8 cellular contexts compared by ENCODE assay signal in genomic region chr19:57280165-57280912, GRCh38. TPM values are rescaled to one million over a fixed set of nuclear protein-coding genes. Genes with fewer than 3 reads are reported as not detected.
DNase-seq lines count a peak whose midpoint lies in the region; ATAC-seq, FAIRE-seq and TF ChIP-seq lines count a peak whose summit lies in the region.

Gene ZNF460, plus strand, starts transcription at chr19:57280485. Its CDS starts 322 bp downstream, at chr19:57280807.

- peak; percentile 14 to 66 for TF ChIP-seq POLR2A in HepG2 (IDR thresholded peaks at IDR 0.05; ENCODE audit: insufficient read depth in 1 of 2, low read depth in 2 of 2, low read length in 2 of 2)

- H3K9ac ChIP-seq in HepG2 (ENCODE audit: insufficient read depth, low read depth, low read length), result peak within 1 kb of the TSS; percentile 100

- peak; percentile 99 for DNase-seq in NCI-H69 (lab: John Stamatoyannopoulos, UW)
- DNase-seq in activated CD4-positive, alpha-beta T cell treated with anti-CD3 and anti-CD28 coated beads, Interleukin-2, amount 50 U/mL, for 1 hour, result peak; percentile 95
- DNase-seq in dermis microvascular lymphatic vessel endothelial cell (ENCODE audit: low read depth in 2 of 2), result peak; percentile 95 to 99
- DNase-seq in HepG2 (ENCODE audit: low spot score), result peak; percentile 94
- DNase-seq in stimulated activated CD4-positive, alpha-beta T cell treated with anti-CD3 and anti-CD28 coated beads, Interleukin-4, amount 100 ng/mL, for 1 hour, result peak; percentile 97

- H3K4me1 ChIP-seq in HepG2 (ENCODE audit: insufficient read depth, low read length), result peaks cover 61% of the 10 kb centered on the region

- BruUV-seq in HepG2 (replicated peaks; lab: Mats Ljungman, UMichigan), result TSS peak; percentile 77

- no peak for TF ChIP-seq CTCF in C4-2B (conservative IDR thresholded peaks at IDR 0.05)
- no peak for TF ChIP-seq CTCF in HepG2 (CRISPR knock-in tag; IDR thresholded peaks at IDR 0.05)

- H3K4me2 ChIP-seq in HepG2 (ENCODE audit: low read depth, low read length), result peak within 1 kb of the TSS; percentile 92

- peaks cover 23% of the 10 kb centered on the region for H4K20me1 ChIP-seq in HepG2 (ENCODE audit: insufficient read depth, low read length)

- WGBS in HepG2 (ENCODE audit: low lambda C conversion rate), result 0% methylated on average over 1 of the region's 69 CpGs

- H3K36me3 ChIP-seq in HepG2 (replicated peaks in 1 of 2; ENCODE audit: control insufficient read depth in 1 of 2, insufficient read depth in 2 of 2, low read length in 2 of 2), result peaks cover 9 to 16% of the 10 kb centered on the region in 2 experiments; a peak in 4 of 5 replicates

- CTCF ChIA-PET in HepG2 (lab: Yijun Ruan, JAX; ENCODE audit: low intra/inter-chr PET ratio, low total read pairs), result no interaction called here

- FAIRE-seq in HepG2 (lab: Jason Lieb, UNC), result no peak

- TF ChIP-seq EP300 in HepG2 (IDR thresholded peaks at IDR 0.05; ENCODE audit: low read depth in 2 of 2, low read length in 2 of 2) (0 out of 4 replicates have a peak, but pooled peaks of 1 of the 2 experiments have one; percentile 19), HepG2 (CRISPR knock-in tag; IDR thresholded peaks at IDR 0.05; ENCODE audit: borderline replicate concordance) (no peak)

- peak within 1 kb of the TSS; percentile 85 for H3K27ac ChIP-seq in C4-2B
- H3K27ac ChIP-seq in HepG2 (ENCODE audit: extremely low read length, insufficient read depth, low read length), result peak within 1 kb of the TSS; percentile 98

- in situ Hi-C loops in HepG2 (cut with HindIII; ENCODE audit: extremely low pct_ligation_motif_present, low pct_unique_long_range_greater_than_20kb), result loop anchor here (5.0 kb wide), 1 partner anchor 38 kb away; the partner anchor contains the start of gene ZNF805

- peak within 1 kb of the TSS; percentile 79 to 95 (median 87) for H3K4me3 ChIP-seq in HepG2 (replicated peaks in 1 of 3; ENCODE audit: insufficient read depth in 1 of 3, low read depth in 2 of 3, low read length in 3 of 3)

- peaks cover 49% of the 10 kb centered on the region for H3K79me2 ChIP-seq in HepG2 (ENCODE audit: insufficient read depth, low read length)

- ATAC-seq in GM19372 (IDR thresholded peaks at IDR 0.05; ENCODE audit: low read depth, unreplicated experiment) (peak; percentile 78), HG03521 (IDR thresholded peaks at IDR 0.05; ENCODE audit: unreplicated experiment) (peak; percentile 82), HepG2 (peak; percentile 96)

- no peaks in the 10 kb centered on the region for H3K9me3 ChIP-seq in HepG2 (ENCODE audit: low read length)

- no peaks in the 10 kb centered on the region; a peak in 1 of 5 replicates for H3K27me3 ChIP-seq in HepG2 (ENCODE audit: control insufficient read depth in 1 of 2, insufficient read depth in 2 of 2, low read length in 2 of 2)

- 0 out of 2 replicates have a peak, but pooled peaks have one; percentile 33 for TF ChIP-seq RAD21 in HepG2 (CRISPR knock-in tag; IDR thresholded peaks at IDR 0.05)

- no peak within 1 kb of the TSS for H2AFZ ChIP-seq in HepG2 (ENCODE audit: low read length)

- intact Hi-C loops in HepG2 (cut with micrococcal nuclease; ENCODE audit: unreplicated experiment), result loop anchor here (1.0 to 2.0 kb wide), 2 partner anchors 40 to 82 kb away; partner anchors contain the start of genes TRAPPC2B, ZNF547 and ZNF805

- POLR2A ChIA-PET in HepG2 (lab: Yijun Ruan, JAX), result no interaction called here

TF ChIP-seq in HepG2, 621 proteins besides CTCF, POLR2A, EP300 and RAD21 (continues in another document):
- TF ChIP-seq MED8 (CRISPR knock-in tag; IDR thresholded peaks at IDR 0.05; ENCODE audit: insufficient replicate concordance), result no peak
- no peak for TF ChIP-seq ZNF780A (CRISPR knock-in tag; IDR thresholded peaks at IDR 0.05)
- TF ChIP-seq ZBTB20 (CRISPR knock-in tag; IDR thresholded peaks at IDR 0.05; ENCODE audit: borderline replicate concordance, low read depth), result peak; percentile 64; the same call in 1 of the 2 replicates
- TF ChIP-seq LCORL (IDR thresholded peaks at IDR 0.05), result no peak
- peak; percentile 55; the same call in 1 of the 2 replicates for TF ChIP-seq LCORL (CRISPR knock-in tag; IDR thresholded peaks at IDR 0.05)
- TF ChIP-seq GPN1 (CRISPR knock-in tag; IDR thresholded peaks at IDR 0.05; ENCODE audit: borderline replicate concordance), result no peak
- peak; percentile 93 for TF ChIP-seq ZNF143 (CRISPR knock-in tag; IDR thresholded peaks at IDR 0.05)
- 0 out of 2 replicates have a peak, but pooled peaks have one; percentile 17 for TF ChIP-seq ZNF274 (CRISPR knock-in tag; IDR thresholded peaks at IDR 0.05)
- no peak for TF ChIP-seq ZNF354B (CRISPR knock-in tag; IDR thresholded peaks at IDR 0.05)
- peak; percentile 72; the same call in 1 of the 2 replicates for TF ChIP-seq SRY (CRISPR knock-in tag; IDR thresholded peaks at IDR 0.05)
- TF ChIP-seq GTF2F1 (IDR thresholded peaks at IDR 0.05; ENCODE audit: low read length), result no peak
- no peak for TF ChIP-seq SNRNP70 (IDR thresholded peaks at IDR 0.05; ENCODE audit: low read depth, low read length)
- TF ChIP-seq NR2F6 (IDR thresholded peaks at IDR 0.05), result no peak
- TF ChIP-seq NR2F6 (CRISPR knock-in tag; IDR thresholded peaks at IDR 0.05), result no peak; the same call in 1 of the 2 replicates
- TF ChIP-seq ZMAT5 (CRISPR knock-in tag; IDR thresholded peaks at IDR 0.05; ENCODE audit: borderline replicate concordance, low read depth), result no peak
- no peak; a peak in 1 of 4 replicates for TF ChIP-seq REST (IDR thresholded peaks at IDR 0.05; ENCODE audit: borderline replicate concordance in 1 of 2, low read depth in 1 of 2, low read length in 2 of 2)
- TF ChIP-seq CEBPG (CRISPR knock-in tag; IDR thresholded peaks at IDR 0.05), result no peak; the same call in 1 of the 2 replicates
- no peak for TF ChIP-seq MTA3 (CRISPR knock-in tag; IDR thresholded peaks at IDR 0.05)
- TF ChIP-seq NFE2L1 (CRISPR knock-in tag; IDR thresholded peaks at IDR 0.05; ENCODE audit: borderline replicate concordance), result no peak
- TF ChIP-seq NFKB2 (CRISPR knock-in tag; IDR thresholded peaks at IDR 0.05; ENCODE audit: borderline replicate concordance), result peak; percentile 77; the same call in 1 of the 2 replicates
- TF ChIP-seq ZNF549 (CRISPR knock-in tag; IDR thresholded peaks at IDR 0.05), result no peak
- TF ChIP-seq SATB2 (CRISPR knock-in tag; IDR thresholded peaks at IDR 0.05), result no peak

RNA-seq across cellular contexts. Expression of gene ZNF460, which starts in this region (rescaled TPM):
- total RNA-seq in dermis microvascular lymphatic vessel endothelial cell (37.4 and 57.8 TPM in 2 replicates), HepG2 (2016; rRNA removed; fragmentation: Illumina TruSeq; extraction: Trizol) (44.8 and 76.3 TPM in 2 replicates)
- total RNA-seq in HepG2 (2016; cell fraction: cytosol; rRNA removed; fragmentation: Illumina TruSeq; extraction: Trizol; ENCODE audit: low read depth), result 2.9 and 3.1 TPM in 2 replicates
- total RNA-seq in HepG2 (2016; cell fraction: insoluble cytoplasmic fraction; rRNA removed; fragmentation: Illumina TruSeq; extraction: Trizol), result 40.9 and 72.0 TPM in 2 replicates
- 9.8 and 11.2 TPM in 2 replicates for total RNA-seq in HepG2 (2016; cell fraction: membrane; rRNA removed; fragmentation: Illumina TruSeq; extraction: Trizol)
- total RNA-seq in HepG2 (2016; cell fraction: nucleus; rRNA removed; fragmentation: Illumina TruSeq; extraction: Trizol), result 70.0 and 73.2 TPM in 2 replicates
- 14.5 and 15.3 TPM in 2 replicates for polyA plus RNA-seq in HepG2 (2011; rRNA removed)
- polyA plus RNA-seq in HepG2 (2011; cell fraction: cytosol; rRNA removed), result 5.4 and 7.1 TPM in 2 replicates
- 22.5 and 28.5 TPM in 2 replicates for polyA plus RNA-seq in HepG2 (2011; cell fraction: nucleus; rRNA removed)
- 1.7 and 1.8 TPM in 2 replicates for polyA plus RNA-seq in HepG2 (2012)
- polyA plus RNA-seq in HepG2 (2016; cell fraction: cytosol; fragmentation: Illumina TruSeq; extraction: Trizol; ENCODE audit: low read depth), result 0.02 TPM in 1 of 2 replicates, not detected in the other
- polyA plus RNA-seq in HepG2 (2016; cell fraction: insoluble cytoplasmic fraction; fragmentation: Illumina TruSeq; extraction: Trizol; ENCODE audit: low read depth), result 1.0 and 1.3 TPM in 2 replicates
- polyA plus RNA-seq in HepG2 (2016; cell fraction: membrane; fragmentation: Illumina TruSeq; extraction: Trizol; ENCODE audit: low read depth), result 0.12 and 0.14 TPM in 2 replicates
- polyA plus RNA-seq in HepG2 (2016; cell fraction: nucleus; fragmentation: Illumina TruSeq; extraction: Trizol; ENCODE audit: insufficient read depth, low read depth), result 2.7 and 3.2 TPM in 2 replicates
- polyA minus RNA-seq in HepG2 (2011; rRNA and poly(A)+ RNA removed; ENCODE audit: low replicate concordance), result 113 and 142 TPM in 2 replicates
- 66.3 and 87.7 TPM in 2 replicates for polyA minus RNA-seq in HepG2 (2011; cell fraction: cytosol; rRNA and poly(A)+ RNA removed)
- 149 and 236 TPM in 2 replicates for polyA minus RNA-seq in HepG2 (2011; cell fraction: nucleus; rRNA and poly(A)+ RNA removed)

Comparison
In these comparisons a context has a peak if more than half of its experiments do, and no peak if none do; other contexts are left out.
1. Peak in every context shown above with its lines: DNase-seq, ATAC-seq, H3K4me3 ChIP-seq and H3K27ac ChIP-seq.